ENCODE assay signal across 10 cellular contexts in genomic region chr19:14439014-14439413, GRCh38. TPM values are rescaled to one million over a fixed set of nuclear protein-coding genes. Genes with fewer than 3 reads are reported as not detected.
DNase-seq lines count a peak whose midpoint lies in the region; ATAC-seq, FAIRE-seq and TF ChIP-seq lines count a peak whose summit lies in the region.
"Had no signal": no experiment of that assay in that cellular context is flagged by ENCODE, and none has a peak within 500 bp of the region (broad histone marks: within the 10 kb centered on the region; RNA-seq: fewer than 3 reads in every experiment).

No MANE protein-coding gene starts in this region.

- H3K36me3 Mint-ChIP-seq in activated naive CD4-positive, alpha-beta T cell treated with anti-CD3 and anti-CD28 coated beads, Interleukin-2, amount 50 U/mL, for 24 hours, result peaks cover 8% of the 10 kb centered on the region
- peaks cover 12 to 18% of the 10 kb centered on the region in 2 donors for H3K36me3 Mint-ChIP-seq in activated naive CD4-positive, alpha-beta T cell treated with anti-CD3 and anti-CD28 coated beads, Interleukin-2, amount 50 U/mL, for 72 hours
- peaks cover 11% of the 10 kb centered on the region for H3K36me3 Mint-ChIP-seq in stimulated activated memory B cell treated with anti-CD40 and anti-IgM and Interleukin-4, amounts not matched to agents 10 μg/mL and 1 μg/mL and 100 μg/mL, for 72 hours

- no peak for TF ChIP-seq RAD21 in K562 (CRISPR knock-in tag; conservative IDR thresholded peaks at IDR 0.05 in 1 of 2, IDR thresholded peaks at IDR 0.05 in 1 of 2)

- H3K4me3 ChIP-seq in OCI-LY7 (ENCODE audit: low read depth, low read length, poor library complexity, severe bottlenecking), result no peak overlapping the region
- H3K4me3 ChIP-seq in K562, result no peak overlapping the region
- H3K4me3 ChIP-seq in psoas muscle, result no peak overlapping the region
- H3K4me3 ChIP-seq: GM23338, right atrium auricular region had no signal

- H3K4me1 ChIP-seq in OCI-LY7 (ENCODE audit: insufficient read depth, low read length, poor library complexity, severe bottlenecking) (peaks cover 47% of the 10 kb centered on the region), K562 (replicated peaks in 1 of 2; ENCODE audit: control insufficient read depth in 2 of 2, insufficient read depth in 2 of 2, low read length in 2 of 2) (peaks cover 26 to 49% of the 10 kb centered on the region in 2 experiments), psoas muscle (peaks cover 18% of the 10 kb centered on the region)

- FAIRE-seq in K562 (lab: Jason Lieb, UNC), result no peak

- H3K9me2 ChIP-seq in OCI-LY7 (ENCODE audit: insufficient read depth, low read length), result no peaks in the 10 kb centered on the region

- in situ Hi-C loops in K562 (cut with MboI), result no loop called here

- peak overlapping the region in 1 of 2 experiments; percentile 82; a peak in 2 of 4 replicates for H3K9ac ChIP-seq in K562 (ENCODE audit: insufficient read depth in 1 of 2, low read depth in 2 of 2, low read length in 2 of 2)

- H3K4me2 ChIP-seq in OCI-LY7 (ENCODE audit: low read length), result peak overlapping the region; percentile 89
- peak overlapping the region; percentile 29 for H3K4me2 ChIP-seq in K562 (ENCODE audit: insufficient read depth, low read length)
- H3K4me2 ChIP-seq: GM23338 had no signal

- H3K27me3 ChIP-seq in K562 (ENCODE audit: control insufficient read depth in 2 of 2, insufficient read depth in 2 of 2, low read length in 2 of 2) (no peaks in the 10 kb centered on the region), psoas muscle (ENCODE audit: insufficient read depth in 3 of 3, low read length in 2 of 3) (no peaks in the 10 kb centered on the region)
- H3K27me3 ChIP-seq: right atrium auricular region had no signal

- peak overlapping the region; percentile 63 for H3K27ac ChIP-seq in OCI-LY7 (ENCODE audit: low read depth, low read length, poor library complexity, severe bottlenecking)
- peak overlapping the region; percentile 47; the same call in 1 of the 3 replicates for H3K27ac ChIP-seq in K562 (ENCODE audit: extremely low read depth, low read depth, low read length)
- H3K27ac ChIP-seq in psoas muscle, result no peak overlapping the region
- H3K27ac ChIP-seq: right atrium auricular region had no signal

- intact Hi-C loops in OCI-LY7 (cut with micrococcal nuclease; ENCODE audit: unreplicated experiment), result no loop called here
- intact Hi-C loops in K562 (cut with micrococcal nuclease), result loop anchor here (10.0 kb wide), 1 partner anchor 116 kb away; no protein-coding TSS in a partner anchor
- intact Hi-C loops in psoas muscle (cut with DNase I), result no loop called here

- peak overlapping the region; percentile 66 for H3K4me3 Mint-ChIP-seq in activated naive CD4-positive, alpha-beta T cell treated with anti-CD3 and anti-CD28 coated beads, Interleukin-2, amount 50 U/mL, for 24 hours
- peak overlapping the region; percentile 38 for H3K4me3 Mint-ChIP-seq in stimulated activated memory B cell treated with anti-CD40 and anti-IgM and Interleukin-4, amounts not matched to agents 10 μg/mL and 1 μg/mL and 100 μg/mL, for 72 hours
- H3K4me3 Mint-ChIP-seq: GM23338 had no signal

- H3K36me3 ChIP-seq in OCI-LY7 (ENCODE audit: insufficient read depth, low read length) (peaks cover 43% of the 10 kb centered on the region), K562 (ENCODE audit: control insufficient read depth, insufficient read depth, low read length) (peaks cover 50% of the 10 kb centered on the region), psoas muscle (ENCODE audit: insufficient read depth in 1 of 2, low read depth in 1 of 2) (peaks cover 11 to 38% of the 10 kb centered on the region in 2 donors)

- DNase-seq in activated naive CD4-positive, alpha-beta T cell treated with anti-CD3 and anti-CD28 coated beads, Interleukin-2, amount 50 U/mL, for 72 hours (ENCODE audit: low spot score in 2 of 2), result no peak
- DNase-seq in OCI-LY7 (ENCODE audit: low spot score), result no peak
- DNase-seq in K562 (ENCODE audit: extremely low read depth in 1 of 4, low spot score in 3 of 4), result no peak
- no peak for DNase-seq in activated gamma-delta T cell treated with Interleukin-2 at 50 U/mL for 16 hours
- DNase-seq in activated effector memory CD4-positive, alpha-beta T cell treated with anti-CD3 and anti-CD28 coated beads, Interleukin-2, amount 50 U/mL, for 16 hours, result no peak
- DNase-seq in psoas muscle, result no peak

- H4K20me1 ChIP-seq in OCI-LY7 (ENCODE audit: insufficient read depth, low read length), result no peaks in the 10 kb centered on the region
- peaks cover 3% of the 10 kb centered on the region; the same call in 1 of the 2 replicates for H4K20me1 ChIP-seq in K562 (replicated peaks; ENCODE audit: control insufficient read depth, insufficient read depth, low read length)

- H2AFZ ChIP-seq in OCI-LY7 (ENCODE audit: low read length) (no peak overlapping the region), K562 (ENCODE audit: low read depth, low read length) (no peak overlapping the region)
- H2AFZ ChIP-seq: GM23338 had no signal

- POLR2A ChIA-PET in OCI-LY7 (lab: Charles Lee) (interaction anchor here (0.5 to 0.6 kb wide), 2 partner anchors 60 to 84 kb away, joined by 3 to 4 read pairs; no protein-coding TSS in a partner anchor), K562 (lab: Yijun Ruan, JAX) (interaction anchor here (0.9 to 1.0 kb wide), 2 partner anchors 11 to 19 kb away, joined by 3 to 5 read pairs; no protein-coding TSS in a partner anchor)

- no peaks in the 10 kb centered on the region for H3K9me1 ChIP-seq in K562 (ENCODE audit: control insufficient read depth, insufficient read depth, low read length)

- no peaks in the 10 kb centered on the region for H3K9me3 Mint-ChIP-seq in activated naive CD4-positive, alpha-beta T cell treated with anti-CD3 and anti-CD28 coated beads, Interleukin-2, amount 50 U/mL, for 24 hours
- H3K9me3 Mint-ChIP-seq in activated naive CD4-positive, alpha-beta T cell treated with anti-CD3 and anti-CD28 coated beads, Interleukin-2, amount 50 U/mL, for 72 hours, result no peaks in the 10 kb centered on the region
- no peaks in the 10 kb centered on the region for H3K9me3 Mint-ChIP-seq in stimulated activated memory B cell treated with anti-CD40 and anti-IgM and Interleukin-4, amounts not matched to agents 10 μg/mL and 1 μg/mL and 100 μg/mL, for 72 hours
- H3K9me3 Mint-ChIP-seq: GM23338 had no signal

- no peak for ATAC-seq in activated naive CD4-positive, alpha-beta T cell treated with anti-CD3 and anti-CD28 coated beads, Interleukin-2, amount 50 U/mL, for 72 hours
- ATAC-seq in K562, result no peak
- no peak for ATAC-seq in stimulated activated memory B cell treated with anti-CD40 and anti-IgM and Interleukin-4, amounts not matched to agents 10 μg/mL and 1 μg/mL and 100 μg/mL, for 72 hours
- ATAC-seq in psoas muscle, result no peak
- ATAC-seq: GM23338 had no signal

- H3K79me2 ChIP-seq in OCI-LY7 (ENCODE audit: insufficient read depth, low read depth, low read length) (peaks cover 46% of the 10 kb centered on the region; the same call in 1 of the 2 replicates), K562 (ENCODE audit: control insufficient read depth, insufficient read depth, low read length) (peaks cover 69% of the 10 kb centered on the region)

- peaks cover 53% of the 10 kb centered on the region for H3K4me1 Mint-ChIP-seq in activated naive CD4-positive, alpha-beta T cell treated with anti-CD3 and anti-CD28 coated beads, Interleukin-2, amount 50 U/mL, for 24 hours
- H3K4me1 Mint-ChIP-seq in stimulated activated memory B cell treated with anti-CD40 and anti-IgM and Interleukin-4, amounts not matched to agents 10 μg/mL and 1 μg/mL and 100 μg/mL, for 72 hours, result peaks cover 40% of the 10 kb centered on the region

- BruUV-seq in OCI-LY7 (replicated peaks; lab: Mats Ljungman, UMichigan) (no TSS peak), K562 (replicated peaks; lab: Mats Ljungman, UMichigan) (no TSS peak)

- TF ChIP-seq POLR2A in K562 (conservative IDR thresholded peaks at IDR 0.05), result no peak

- H3K9me3 ChIP-seq in OCI-LY7 (ENCODE audit: low read length) (no peaks in the 10 kb centered on the region), K562 (replicated peaks; ENCODE audit: control insufficient read depth, insufficient read depth, low read depth, low read length) (no peaks in the 10 kb centered on the region; the same call in 1 of the 2 replicates), psoas muscle (no peaks in the 10 kb centered on the region)
- H3K9me3 ChIP-seq: right atrium auricular region had no signal

- CTCF ChIA-PET in OCI-LY7 (lab: Charles Lee; ENCODE audit: unreplicated experiment), result no interaction called here
- CTCF ChIA-PET in K562 (lab: Yijun Ruan, JAX; ENCODE audit: low intra/inter-chr PET ratio), result no interaction called here

- H3K27me3 Mint-ChIP-seq in activated naive CD4-positive, alpha-beta T cell treated with anti-CD3 and anti-CD28 coated beads, Interleukin-2, amount 50 U/mL, for 24 hours, result no peaks in the 10 kb centered on the region
- H3K27me3 Mint-ChIP-seq in stimulated activated memory B cell treated with anti-CD40 and anti-IgM and Interleukin-4, amounts not matched to agents 10 μg/mL and 1 μg/mL and 100 μg/mL, for 72 hours, result no peaks in the 10 kb centered on the region

- TF ChIP-seq CTCF in OCI-LY7 (conservative IDR thresholded peaks at IDR 0.05; ENCODE audit: low read length), result 0 out of 2 replicates have a peak, but pooled peaks have one; percentile 10
- no peak for TF ChIP-seq CTCF in K562 (IDR thresholded peaks at IDR 0.05 in 2 of 3, conservative IDR thresholded peaks at IDR 0.05 in 1 of 3; ENCODE audit: insufficient read depth in 2 of 3, low read depth in 1 of 3, low read length in 3 of 3)
- TF ChIP-seq CTCF in psoas muscle (IDR thresholded peaks at IDR 0.05), result no peak

- TF ChIP-seq EP300 in K562 (IDR thresholded peaks at IDR 0.05; ENCODE audit: low read length), result no peak

- 65% methylated on average over 8 of the region's 9 CpGs for WGBS in K562 (ENCODE audit: insufficient coverage, low coverage, missing lambda C conversion rate)
- WGBS in psoas muscle, 3 donors, result 64 to 73% (median 69%) methylated on average over 9 of the region's 9 CpGs

- H3K27ac Mint-ChIP-seq in activated naive CD4-positive, alpha-beta T cell treated with anti-CD3 and anti-CD28 coated beads, Interleukin-2, amount 50 U/mL, for 24 hours, result peak overlapping the region; percentile 65
- H3K27ac Mint-ChIP-seq in activated naive CD4-positive, alpha-beta T cell treated with anti-CD3 and anti-CD28 coated beads, Interleukin-2, amount 50 U/mL, for 72 hours, result peak overlapping the region in 1 of 2 donors; percentile 93
- peak overlapping the region; percentile 89 for H3K27ac Mint-ChIP-seq in stimulated activated memory B cell treated with anti-CD40 and anti-IgM and Interleukin-4, amounts not matched to agents 10 μg/mL and 1 μg/mL and 100 μg/mL, for 72 hours
- H3K27ac Mint-ChIP-seq: GM23338 had no signal

RNA-seq across cellular contexts. Expression of gene PKN1, which starts 5.9 kb away (rescaled TPM):
- 100 to 1,000 TPM; 105 to 192 TPM for total RNA-seq in activated naive CD4-positive, alpha-beta T cell treated with anti-CD3 and anti-CD28 coated beads, Interleukin-2, amount 50 U/mL, for 72 hours
- total RNA-seq in OCI-LY7 (2014; rRNA removed; shearing (Covaris generic)), result 117 and 125 TPM in 2 replicates
- total RNA-seq in OCI-LY7 (2022) (233 and 246 TPM in 2 replicates), K562 (2014; rRNA removed) (108 and 133 TPM in 2 replicates), K562 (2014; rRNA removed; fragmentation: Illumina TruSeq; extraction: Trizol) (25.8 and 37.3 TPM in 2 replicates), K562 (2015; rRNA removed; fragmentation: Illumina TruSeq; extraction: Trizol) (75.0 and 80.6 TPM in 2 replicates), K562 (2021) (222 and 228 TPM in 2 replicates), psoas muscle (100 to 1,000 TPM in 2 of 4 donors, 10 to 100 TPM in 2; 61.1 to 136 (median 102) TPM)
- total RNA-seq in K562 (2011; cell fraction: chromatin; rRNA removed; ENCODE audit: low replicate concordance), result 22.5 and 89.0 TPM in 2 replicates
- 76.9 and 79.6 TPM in 2 replicates for total RNA-seq in K562 (2011; cell fraction: nucleolus; rRNA removed)
- total RNA-seq in K562 (2011; cell fraction: nucleoplasm; rRNA removed), result 33.7 and 45.6 TPM in 2 replicates
- polyA plus RNA-seq in K562 (2011; rRNA removed) (52.1 and 63.7 TPM in 2 replicates), K562 (2014; fragmentation: Illumina TruSeq; extraction: Trizol) (77.5 and 97.5 TPM in 2 replicates), K562 (2014; fragmentation: Nextera tagmentation; extraction: Ambion mirVana) (under 1 TPM; 0.30 to 0.57 TPM), K562 (2014; rRNA removed) (97.3 and 108 TPM in 2 replicates), psoas muscle (10 to 100 TPM; 40.7 to 69.2 (median 62.9) TPM)
- polyA plus RNA-seq in K562 (2011; cell fraction: cytosol; rRNA removed), result 66.1 and 116 TPM in 2 replicates
- 105 and 144 TPM in 2 replicates for polyA plus RNA-seq in K562 (2011; cell fraction: nucleus; rRNA removed)
- 160 and 186 TPM in 2 replicates for polyA plus RNA-seq in K562 (2012)
- 37.3 and 59.9 TPM in 2 replicates for polyA minus RNA-seq in K562 (2011; rRNA and poly(A)+ RNA removed)
- 93.0 and 105 TPM in 2 replicates for polyA minus RNA-seq in K562 (2011; cell fraction: cytosol; rRNA and poly(A)+ RNA removed)
- polyA minus RNA-seq in K562 (2011; cell fraction: nucleus; rRNA and poly(A)+ RNA removed), result 25.6 and 39.1 TPM in 2 replicates

RNA-seq across cellular contexts. Expression of gene DDX39A, which starts 19.9 kb away (rescaled TPM):
- 100 to 1,000 TPM; 208 to 217 TPM for total RNA-seq in activated naive CD4-positive, alpha-beta T cell treated with anti-CD3 and anti-CD28 coated beads, Interleukin-2, amount 50 U/mL, for 72 hours
- total RNA-seq in OCI-LY7 (2014; rRNA removed; shearing (Covaris generic)), result 425 and 474 TPM in 2 replicates
- total RNA-seq in OCI-LY7 (2022), result 294 and 316 TPM in 2 replicates
- total RNA-seq in K562 (2011; cell fraction: chromatin; rRNA removed; ENCODE audit: low replicate concordance), result 212 and 603 TPM in 2 replicates
- 468 and 513 TPM in 2 replicates for total RNA-seq in K562 (2011; cell fraction: nucleolus; rRNA removed)
- total RNA-seq in K562 (2011; cell fraction: nucleoplasm; rRNA removed), result 227 and 308 TPM in 2 replicates
- total RNA-seq in K562 (2014; rRNA removed), result 239 and 284 TPM in 2 replicates
- total RNA-seq in K562 (2014; rRNA removed; fragmentation: Illumina TruSeq; extraction: Trizol), result 75.4 and 90.3 TPM in 2 replicates
- total RNA-seq in K562 (2015; rRNA removed; fragmentation: Illumina TruSeq; extraction: Trizol), result 163 and 166 TPM in 2 replicates
- 244 and 249 TPM in 2 replicates for total RNA-seq in K562 (2021)
- polyA plus RNA-seq in K562 (2011; rRNA removed), result 120 and 136 TPM in 2 replicates
- 104 and 196 TPM in 2 replicates for polyA plus RNA-seq in K562 (2011; cell fraction: cytosol; rRNA removed)
- polyA plus RNA-seq in K562 (2011; cell fraction: nucleus; rRNA removed), result 938 and 1,011 TPM in 2 replicates
- 261 and 285 TPM in 2 replicates for polyA plus RNA-seq in K562 (2012)
- polyA plus RNA-seq in K562 (2014; fragmentation: Illumina TruSeq; extraction: Trizol), result 140 and 177 TPM in 2 replicates
- polyA plus RNA-seq in K562 (2014; fragmentation: Nextera tagmentation; extraction: Ambion mirVana), result 100 to 1,000 TPM; 188 to 230 TPM
- polyA plus RNA-seq in K562 (2014; rRNA removed), result 239 and 250 TPM in 2 replicates
- 62.7 and 99.1 TPM in 2 replicates for polyA minus RNA-seq in K562 (2011; rRNA and poly(A)+ RNA removed)
- 83.0 and 99.1 TPM in 2 replicates for polyA minus RNA-seq in K562 (2011; cell fraction: cytosol; rRNA and poly(A)+ RNA removed)
- 152 and 185 TPM in 2 replicates for polyA minus RNA-seq in K562 (2011; cell fraction: nucleus; rRNA and poly(A)+ RNA removed)
- total RNA-seq in psoas muscle, result 10 to 100 TPM; 14.8 to 32.4 (median 26.6) TPM
- 10 to 100 TPM; 38.7 to 93.0 (median 45.3) TPM for polyA plus RNA-seq in psoas muscle

RNA-seq across cellular contexts. Expression of gene PTGER1, which starts 36.1 kb away (rescaled TPM):
- total RNA-seq in activated naive CD4-positive, alpha-beta T cell treated with anti-CD3 and anti-CD28 coated beads, Interleukin-2, amount 50 U/mL, for 72 hours, result under 1 TPM; 0.20 to 0.97 TPM
- not detected in 2 replicates for total RNA-seq in OCI-LY7 (2014; rRNA removed; shearing (Covaris generic))
- total RNA-seq in OCI-LY7 (2022), result 0.23 TPM in 1 of 2 replicates, not detected in the other
- total RNA-seq in K562 (2011; cell fraction: chromatin; rRNA removed; ENCODE audit: low replicate concordance), result not detected in 2 replicates
- 1.1 and 1.3 TPM in 2 replicates for total RNA-seq in K562 (2011; cell fraction: nucleolus; rRNA removed)
- 0.51 TPM in 1 of 2 replicates, not detected in the other for total RNA-seq in K562 (2011; cell fraction: nucleoplasm; rRNA removed)
- total RNA-seq in K562 (2014; rRNA removed), result 0.27 and 0.29 TPM in 2 replicates
- total RNA-seq in K562 (2014; rRNA removed; fragmentation: Illumina TruSeq; extraction: Trizol), result not detected in 2 replicates
- total RNA-seq in K562 (2015; rRNA removed; fragmentation: Illumina TruSeq; extraction: Trizol), result not detected in 2 replicates
- 0.29 and 0.35 TPM in 2 replicates for total RNA-seq in K562 (2021)
- polyA plus RNA-seq in K562 (2011; rRNA removed), result 0.06 TPM in 1 of 2 replicates, not detected in the other
- polyA plus RNA-seq in K562 (2011; cell fraction: cytosol; rRNA removed), result 0.10 and 0.88 TPM in 2 replicates
- polyA plus RNA-seq in K562 (2011; cell fraction: nucleus; rRNA removed), result 0.13 and 0.34 TPM in 2 replicates
- 0.16 and 0.65 TPM in 2 replicates for polyA plus RNA-seq in K562 (2012)
- polyA plus RNA-seq in K562 (2014; fragmentation: Illumina TruSeq; extraction: Trizol), result not detected in 2 replicates
- polyA plus RNA-seq in K562 (2014; fragmentation: Nextera tagmentation; extraction: Ambion mirVana), result not detected
- 0.34 and 0.36 TPM in 2 replicates for polyA plus RNA-seq in K562 (2014; rRNA removed)
- polyA minus RNA-seq in K562 (2011; rRNA and poly(A)+ RNA removed), result not detected in 2 replicates
- polyA minus RNA-seq in K562 (2011; cell fraction: cytosol; rRNA and poly(A)+ RNA removed), result not detected in 2 replicates
- 0.40 TPM in 1 of 2 replicates, not detected in the other for polyA minus RNA-seq in K562 (2011; cell fraction: nucleus; rRNA and poly(A)+ RNA removed)
- under 1 TPM in 2 of 4 donors, not detected in 2; 0.15 to 0.25 TPM for total RNA-seq in psoas muscle
- under 1 TPM; 0.05 to 0.10 (median 0.08) TPM for polyA plus RNA-seq in psoas muscle
- total RNA-seq: GM23338, right atrium auricular region had no signal

RNA-seq across cellular contexts. Expression of gene GIPC1, which starts 56.9 kb away (rescaled TPM):
- total RNA-seq in activated naive CD4-positive, alpha-beta T cell treated with anti-CD3 and anti-CD28 coated beads, Interleukin-2, amount 50 U/mL, for 72 hours, result 10 to 100 TPM; 24.8 to 33.3 TPM
- total RNA-seq in OCI-LY7 (2014; rRNA removed; shearing (Covaris generic)), result 18.5 and 26.9 TPM in 2 replicates
- total RNA-seq in OCI-LY7 (2022), result 37.6 and 38.3 TPM in 2 replicates
- 18.6 and 50.3 TPM in 2 replicates for total RNA-seq in K562 (2011; cell fraction: chromatin; rRNA removed; ENCODE audit: low replicate concordance)
- 32.9 and 38.4 TPM in 2 replicates for total RNA-seq in K562 (2011; cell fraction: nucleolus; rRNA removed)
- total RNA-seq in K562 (2011; cell fraction: nucleoplasm; rRNA removed), result 26.4 and 30.8 TPM in 2 replicates
- 54.7 and 71.2 TPM in 2 replicates for total RNA-seq in K562 (2014; rRNA removed)
- total RNA-seq in K562 (2014; rRNA removed; fragmentation: Illumina TruSeq; extraction: Trizol), result 7.8 and 12.0 TPM in 2 replicates
- total RNA-seq in K562 (2015; rRNA removed; fragmentation: Illumina TruSeq; extraction: Trizol), result 39.7 and 46.3 TPM in 2 replicates
- total RNA-seq in K562 (2021), result 49.7 and 51.7 TPM in 2 replicates
- polyA plus RNA-seq in K562 (2011; rRNA removed), result 24.8 and 26.6 TPM in 2 replicates
- 25.0 and 75.6 TPM in 2 replicates for polyA plus RNA-seq in K562 (2011; cell fraction: cytosol; rRNA removed)
- 15.3 and 27.8 TPM in 2 replicates for polyA plus RNA-seq in K562 (2011; cell fraction: nucleus; rRNA removed)
- polyA plus RNA-seq in K562 (2012), result 37.9 and 39.8 TPM in 2 replicates
- 13.6 and 35.1 TPM in 2 replicates for polyA plus RNA-seq in K562 (2014; fragmentation: Illumina TruSeq; extraction: Trizol)
- polyA plus RNA-seq in K562 (2014; fragmentation: Nextera tagmentation; extraction: Ambion mirVana), result 1 to 10 TPM in 1 of 2 experiments, under 1 TPM in 1; 0.49 to 1.1 TPM
- 50.8 and 52.2 TPM in 2 replicates for polyA plus RNA-seq in K562 (2014; rRNA removed)
- polyA minus RNA-seq in K562 (2011; rRNA and poly(A)+ RNA removed), result 6.3 and 11.7 TPM in 2 replicates
- 32.3 and 41.7 TPM in 2 replicates for polyA minus RNA-seq in K562 (2011; cell fraction: cytosol; rRNA and poly(A)+ RNA removed)
- polyA minus RNA-seq in K562 (2011; cell fraction: nucleus; rRNA and poly(A)+ RNA removed), result 8.9 and 9.0 TPM in 2 replicates
- total RNA-seq in psoas muscle, result 10 to 100 TPM; 37.9 to 45.3 (median 43.2) TPM
- polyA plus RNA-seq in psoas muscle, result 10 to 100 TPM; 45.3 to 63.5 (median 50.8) TPM

RNA-seq across cellular contexts. Expression of gene ADGRE5, which starts 57.8 kb away (rescaled TPM):
- total RNA-seq in activated naive CD4-positive, alpha-beta T cell treated with anti-CD3 and anti-CD28 coated beads, Interleukin-2, amount 50 U/mL, for 72 hours, result 100 to 1,000 TPM; 222 to 256 TPM
- 12.5 and 13.8 TPM in 2 replicates for total RNA-seq in OCI-LY7 (2014; rRNA removed; shearing (Covaris generic))
- total RNA-seq in OCI-LY7 (2022), result 47.5 and 48.7 TPM in 2 replicates
- 133 and 378 TPM in 2 replicates for total RNA-seq in K562 (2011; cell fraction: chromatin; rRNA removed; ENCODE audit: low replicate concordance)
- total RNA-seq in K562 (2011; cell fraction: nucleolus; rRNA removed), result 188 and 218 TPM in 2 replicates
- total RNA-seq in K562 (2011; cell fraction: nucleoplasm; rRNA removed), result 153 and 170 TPM in 2 replicates
- 31.1 and 34.2 TPM in 2 replicates for total RNA-seq in K562 (2014; rRNA removed)
- total RNA-seq in K562 (2014; rRNA removed; fragmentation: Illumina TruSeq; extraction: Trizol), result 8.3 and 10.0 TPM in 2 replicates
- total RNA-seq in K562 (2015; rRNA removed; fragmentation: Illumina TruSeq; extraction: Trizol), result 11.4 and 11.9 TPM in 2 replicates
- total RNA-seq in K562 (2021), result 58.2 and 68.9 TPM in 2 replicates
- polyA plus RNA-seq in K562 (2011; rRNA removed), result 15.6 and 30.7 TPM in 2 replicates
- 15.4 and 18.5 TPM in 2 replicates for polyA plus RNA-seq in K562 (2011; cell fraction: cytosol; rRNA removed)
- 97.7 and 167 TPM in 2 replicates for polyA plus RNA-seq in K562 (2011; cell fraction: nucleus; rRNA removed)
- polyA plus RNA-seq in K562 (2012), result 50.5 and 78.5 TPM in 2 replicates
- 32.2 and 45.4 TPM in 2 replicates for polyA plus RNA-seq in K562 (2014; fragmentation: Illumina TruSeq; extraction: Trizol)
- polyA plus RNA-seq in K562 (2014; fragmentation: Nextera tagmentation; extraction: Ambion mirVana), result 1 to 10 TPM; 2.5 to 3.1 TPM
- polyA plus RNA-seq in K562 (2014; rRNA removed), result 28.2 and 35.7 TPM in 2 replicates
- 22.6 and 23.8 TPM in 2 replicates for polyA minus RNA-seq in K562 (2011; rRNA and poly(A)+ RNA removed)
- polyA minus RNA-seq in K562 (2011; cell fraction: cytosol; rRNA and poly(A)+ RNA removed), result 20.7 and 23.5 TPM in 2 replicates
- 38.5 and 43.3 TPM in 2 replicates for polyA minus RNA-seq in K562 (2011; cell fraction: nucleus; rRNA and poly(A)+ RNA removed)
- 10 to 100 TPM; 20.8 to 57.6 (median 40.1) TPM for total RNA-seq in psoas muscle
- 10 to 100 TPM; 15.6 to 40.2 (median 28.5) TPM for polyA plus RNA-seq in psoas muscle
